In genomic region chr16:1768061-1768766, GRCh38 we compare ENCODE assay signal across 29 cellular contexts. TPM values are rescaled to one million over a fixed set of nuclear protein-coding genes. Genes with fewer than 3 reads are reported as not detected.
DNase-seq lines count a peak whose midpoint lies in the region; ATAC-seq and TF ChIP-seq lines count a peak whose summit lies in the region.
"Had no signal": no experiment of that assay in that cellular context is flagged by ENCODE, and none has a peak within 500 bp of the region (broad histone marks: within the 10 kb centered on the region; RNA-seq: fewer than 3 reads in every experiment).

No MANE protein-coding gene starts in this region.

- no peak overlapping the region for H3K4me3 Mint-ChIP-seq in stimulated activated naive CD8-positive, alpha-beta T cell treated with anti-CD3 and anti-CD28 coated beads, Interleukin-15, Interleukin-2, amounts not matched to agents 100 ng/mL and 50 ng/mL, for 24 hours
- peak overlapping the region in 1 of 2 donors; percentile 17 for H3K4me3 Mint-ChIP-seq in stimulated activated naive CD8-positive, alpha-beta T cell treated with anti-CD3 and anti-CD28 coated beads, Interleukin-15, amount 100 ng/mL, for 72 hours
- H3K4me3 Mint-ChIP-seq in activated T-helper 17 cell treated with anti-CD3 and anti-CD28 coated beads, Interleukin-2, amount 50 U/mL, for 72 hours = no peak overlapping the region
- H3K4me3 Mint-ChIP-seq in CD8-positive, alpha-beta T cell = no peak overlapping the region
- H3K4me3 Mint-ChIP-seq: activated CD4-positive, alpha-beta memory T cell treated with anti-CD3 and anti-CD28 coated beads for 36 hours; activated T-helper 1 cell treated with anti-CD3 and anti-CD28 coated beads, Interleukin-12 subunit alpha, Interleukin-12 subunit beta, Interleukin-2, Interleukin-4 antibody, amounts not matched to agents 30 ng/mL and 10 ng/mL and 1 ng/mL, durations not matched to agents 14 hours and 24 hours and 36 hours; nephron progenitor cell had no signal

- no peak for ATAC-seq in stimulated activated naive CD8-positive, alpha-beta T cell treated with anti-CD3 and anti-CD28 coated beads, Interleukin-15, amount 100 ng/mL, for 72 hours
- ATAC-seq in activated T-helper 17 cell treated with anti-CD3 and anti-CD28 coated beads, Interleukin-2, amount 50 U/mL, for 72 hours (replicated peaks) = no peak
- ATAC-seq in CD8-positive, alpha-beta T cell = no peak
- ATAC-seq: activated naive CD4-positive, alpha-beta T cell treated with anti-CD3 and anti-CD28 coated beads, Interleukin-2, amount 50 U/mL, for 72 hours; heart left ventricle; left lung; Panc1; pancreas; stimulated activated naive CD8-positive, alpha-beta T cell treated with anti-CD3 and anti-CD28 coated beads, Interleukin-15, Interleukin-2, amounts not matched to agents 100 U/mL and 50 U/mL, for 24 hours had no signal

- POLR2A ChIA-PET in CD8-positive, alpha-beta T cell (lab: Charles Lee) = interaction anchor here (1.3 to 8.6 kb wide), 2 partner anchors 14 to 62 kb away, joined by 6 to 94 read pairs; partner anchors contain the start of genes MAPK8IP3, NUBP2 and SPSB3

- no peak for TF ChIP-seq CTCF in CD8-positive, alpha-beta T cell (IDR thresholded peaks at IDR 0.05)

- H3K36me3 ChIP-seq in CD8-positive, alpha-beta T cell (ENCODE audit: insufficient read depth, low read length) = peaks cover 18% of the 10 kb centered on the region

- H3K9me3 Mint-ChIP-seq in stimulated activated naive CD8-positive, alpha-beta T cell treated with anti-CD3 and anti-CD28 coated beads, Interleukin-15, Interleukin-2, amounts not matched to agents 100 ng/mL and 50 ng/mL, for 24 hours = no peaks in the 10 kb centered on the region
- H3K9me3 Mint-ChIP-seq in stimulated activated naive CD8-positive, alpha-beta T cell treated with anti-CD3 and anti-CD28 coated beads, Interleukin-15, amount 100 ng/mL, for 72 hours = no peaks in the 10 kb centered on the region
- H3K9me3 Mint-ChIP-seq in activated T-helper 17 cell treated with anti-CD3 and anti-CD28 coated beads, Interleukin-2, amount 50 U/mL, for 72 hours = no peaks in the 10 kb centered on the region
- H3K9me3 Mint-ChIP-seq in CD8-positive, alpha-beta T cell = no peaks in the 10 kb centered on the region
- H3K9me3 Mint-ChIP-seq: activated CD4-positive, alpha-beta memory T cell treated with anti-CD3 and anti-CD28 coated beads for 36 hours; activated naive CD4-positive, alpha-beta T cell treated with anti-CD3 and anti-CD28 coated beads, Interleukin-2, amount 50 U/mL, for 72 hours; activated T-helper 1 cell treated with anti-CD3 and anti-CD28 coated beads, Interleukin-12 subunit alpha, Interleukin-12 subunit beta, Interleukin-2, Interleukin-4 antibody, amounts not matched to agents 30 ng/mL and 10 ng/mL and 1 ng/mL, durations not matched to agents 14 hours and 24 hours and 36 hours; nephron progenitor cell had no signal

- H3K27ac Mint-ChIP-seq in stimulated activated naive CD8-positive, alpha-beta T cell treated with anti-CD3 and anti-CD28 coated beads, Interleukin-15, Interleukin-2, amounts not matched to agents 100 ng/mL and 50 ng/mL, for 24 hours = peak overlapping the region; percentile 45
- peak overlapping the region in 1 of 2 donors; percentile 68 for H3K27ac Mint-ChIP-seq in stimulated activated naive CD8-positive, alpha-beta T cell treated with anti-CD3 and anti-CD28 coated beads, Interleukin-15, amount 100 ng/mL, for 72 hours
- peak overlapping the region; percentile 25 for H3K27ac Mint-ChIP-seq in activated T-helper 17 cell treated with anti-CD3 and anti-CD28 coated beads, Interleukin-2, amount 50 U/mL, for 72 hours
- H3K27ac Mint-ChIP-seq in CD8-positive, alpha-beta T cell = no peak overlapping the region
- H3K27ac Mint-ChIP-seq: activated CD4-positive, alpha-beta memory T cell treated with anti-CD3 and anti-CD28 coated beads for 36 hours; activated T-helper 1 cell treated with anti-CD3 and anti-CD28 coated beads, Interleukin-12 subunit alpha, Interleukin-12 subunit beta, Interleukin-2, Interleukin-4 antibody, amounts not matched to agents 30 ng/mL and 10 ng/mL and 1 ng/mL, durations not matched to agents 14 hours and 24 hours and 36 hours; nephron progenitor cell had no signal

- H3K27ac ChIP-seq in CD8-positive, alpha-beta T cell (ENCODE audit: low read depth, low read length) = no peak overlapping the region
- H3K27ac ChIP-seq: breast epithelium, left lung, pancreas, thoracic aorta, vagina had no signal

- H3K4me3 ChIP-seq in CD8-positive, alpha-beta T cell (ENCODE audit: low read depth, low read length) = no peak overlapping the region
- H3K4me3 ChIP-seq: breast epithelium, HAP-1, heart left ventricle, left lung, pancreas, skin epidermis, thoracic aorta, vagina had no signal

- peaks cover 17% of the 10 kb centered on the region for H3K36me3 Mint-ChIP-seq in stimulated activated naive CD8-positive, alpha-beta T cell treated with anti-CD3 and anti-CD28 coated beads, Interleukin-15, Interleukin-2, amounts not matched to agents 100 ng/mL and 50 ng/mL, for 24 hours (ENCODE audit: low read depth)
- peaks cover 36% of the 10 kb centered on the region for H3K36me3 Mint-ChIP-seq in activated T-helper 17 cell treated with anti-CD3 and anti-CD28 coated beads, Interleukin-2, amount 50 U/mL, for 72 hours (ENCODE audit: low read depth)
- peaks cover 35% of the 10 kb centered on the region for H3K36me3 Mint-ChIP-seq in CD8-positive, alpha-beta T cell

- H3K27me3 Mint-ChIP-seq in stimulated activated naive CD8-positive, alpha-beta T cell treated with anti-CD3 and anti-CD28 coated beads, Interleukin-15, Interleukin-2, amounts not matched to agents 100 ng/mL and 50 ng/mL, for 24 hours = no peaks in the 10 kb centered on the region
- no peaks in the 10 kb centered on the region for H3K27me3 Mint-ChIP-seq in stimulated activated naive CD8-positive, alpha-beta T cell treated with anti-CD3 and anti-CD28 coated beads, Interleukin-15, amount 100 ng/mL, for 72 hours
- no peaks in the 10 kb centered on the region for H3K27me3 Mint-ChIP-seq in activated T-helper 17 cell treated with anti-CD3 and anti-CD28 coated beads, Interleukin-2, amount 50 U/mL, for 72 hours
- no peaks in the 10 kb centered on the region for H3K27me3 Mint-ChIP-seq in CD8-positive, alpha-beta T cell (ENCODE audit: low read depth)
- H3K27me3 Mint-ChIP-seq: activated CD4-positive, alpha-beta memory T cell treated with anti-CD3 and anti-CD28 coated beads for 36 hours had no signal

- H3K4me1 Mint-ChIP-seq in stimulated activated naive CD8-positive, alpha-beta T cell treated with anti-CD3 and anti-CD28 coated beads, Interleukin-15, Interleukin-2, amounts not matched to agents 100 ng/mL and 50 ng/mL, for 24 hours (ENCODE audit: low read depth) = peaks cover 10% of the 10 kb centered on the region
- H3K4me1 Mint-ChIP-seq in stimulated activated naive CD8-positive, alpha-beta T cell treated with anti-CD3 and anti-CD28 coated beads, Interleukin-15, amount 100 ng/mL, for 72 hours = peaks cover 35% of the 10 kb centered on the region
- peaks cover 7% of the 10 kb centered on the region for H3K4me1 Mint-ChIP-seq in activated T-helper 17 cell treated with anti-CD3 and anti-CD28 coated beads, Interleukin-2, amount 50 U/mL, for 72 hours
- peaks cover 10% of the 10 kb centered on the region for H3K4me1 Mint-ChIP-seq in CD8-positive, alpha-beta T cell (ENCODE audit: low read depth)

- H3K27me3 ChIP-seq in CD8-positive, alpha-beta T cell (ENCODE audit: insufficient read depth, low read length) = no peaks in the 10 kb centered on the region
- H3K27me3 ChIP-seq: breast epithelium, heart left ventricle, left lung, pancreas, vagina had no signal

- intact Hi-C loops in CD8-positive, alpha-beta T cell (cut with DNase I, micrococcal nuclease) = no loop called here

- peaks cover 16% of the 10 kb centered on the region for H3K4me1 ChIP-seq in CD8-positive, alpha-beta T cell (ENCODE audit: insufficient read depth, low read length)

- CTCF ChIA-PET in CD8-positive, alpha-beta T cell (lab: Charles Lee) = no interaction called here

- no peaks in the 10 kb centered on the region for H3K9me3 ChIP-seq in CD8-positive, alpha-beta T cell (ENCODE audit: low read length)
- H3K9me3 ChIP-seq: breast epithelium, HAP-1, heart left ventricle, left lung, pancreas, thoracic aorta, vagina had no signal

- DNase-seq in stimulated activated naive CD8-positive, alpha-beta T cell treated with anti-CD3 and anti-CD28 coated beads, Interleukin-15, amount 100 ng/mL, for 72 hours = no peak
- no peak for DNase-seq in CD8-positive, alpha-beta T cell
- DNase-seq in EL (no peak), NCI-H2171 treated with DMSO at 0.1 percent for 48 hours (lab: John Stamatoyannopoulos, UW) (no peak)
- DNase-seq: activated CD4-positive, alpha-beta memory T cell treated with anti-CD3 and anti-CD28 coated beads for 36 hours; activated CD4-positive, alpha-beta T cell treated with anti-CD3 and anti-CD28 coated beads for 1 hour; amygdala; foreskin melanocyte; heart left ventricle; islet precursor cell; left lung; mesenchymal stem cell; NCI-H2029 treated with DMSO at 0.1 percent for 48 hours; NCI-H526; nephron progenitor cell; retina; SHP77 treated with DMSO at 0.1 percent for 48 hours; stimulated activated naive CD8-positive, alpha-beta T cell treated with anti-CD3 and anti-CD28 coated beads, Interleukin-15, Interleukin-2, amounts not matched to agents 100 U/mL and 50 U/mL, for 24 hours had no signal

RNA-seq across cellular contexts. Expression of gene NME3, which starts 3.1 kb away (rescaled TPM):
- total RNA-seq in activated T-helper 17 cell treated with anti-CD3 and anti-CD28 coated beads, Interleukin-2, amount 50 U/mL, for 72 hours = 10 to 100 TPM; 39.3 to 39.9 TPM
- total RNA-seq in CD8-positive, alpha-beta T cell = 10 to 100 TPM; 40.3 to 43.2 TPM

RNA-seq across cellular contexts. Expression of gene EME2, which starts 4.4 kb away (rescaled TPM):
- 10 to 100 TPM; 37.6 to 39.6 TPM for total RNA-seq in activated T-helper 17 cell treated with anti-CD3 and anti-CD28 coated beads, Interleukin-2, amount 50 U/mL, for 72 hours
- 10 to 100 TPM; 27.5 to 31.7 TPM for total RNA-seq in CD8-positive, alpha-beta T cell

RNA-seq across cellular contexts. Expression of gene MRPS34, which starts 4.7 kb away (rescaled TPM):
- 100 to 1,000 TPM in 1 of 2 donors, 10 to 100 TPM in 1; 80.8 to 190 TPM for total RNA-seq in activated T-helper 17 cell treated with anti-CD3 and anti-CD28 coated beads, Interleukin-2, amount 50 U/mL, for 72 hours
- total RNA-seq in CD8-positive, alpha-beta T cell = 10 to 100 TPM; 18.9 to 21.4 TPM

RNA-seq across cellular contexts. Expression of gene SPSB3, which starts 14.2 kb away (rescaled TPM):
- total RNA-seq in activated T-helper 17 cell treated with anti-CD3 and anti-CD28 coated beads, Interleukin-2, amount 50 U/mL, for 72 hours = 10 to 100 TPM; 20.3 to 21.1 TPM
- 10 to 100 TPM; 70.3 to 72.3 TPM for total RNA-seq in CD8-positive, alpha-beta T cell

RNA-seq across cellular contexts. Expression of gene NUBP2, which starts 14.5 kb away (rescaled TPM):
- total RNA-seq in activated T-helper 17 cell treated with anti-CD3 and anti-CD28 coated beads, Interleukin-2, amount 50 U/mL, for 72 hours = 10 to 100 TPM; 32.6 to 58.8 TPM
- total RNA-seq in CD8-positive, alpha-beta T cell = 10 to 100 TPM; 33.1 to 39.2 TPM
